Comparison of ENCODE assay signal across 1 cellular context in the genomic region with DNA sequence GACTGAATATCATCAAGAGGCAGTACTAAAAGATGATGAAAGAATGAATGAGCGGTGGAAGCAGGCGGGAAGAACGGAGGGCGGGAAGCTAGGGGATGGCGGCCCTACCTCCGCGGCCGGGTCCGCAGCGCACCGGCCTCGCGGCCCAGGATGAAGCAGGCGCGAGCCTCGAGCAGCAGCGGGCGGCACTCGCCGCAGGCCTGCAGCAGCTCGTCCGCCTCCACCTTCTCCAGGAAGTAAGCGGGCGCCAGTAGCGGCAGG.
TF ChIP-seq lines count a peak whose summit lies in the region.

No MANE protein-coding gene starts in this region.

TF ChIP-seq in HCT116, 20 proteins besides CTCF, POLR2A, EP300 and RAD21 (continued from another document):
- TF ChIP-seq SP1 (IDR thresholded peaks at IDR 0.05; ENCODE audit: low read depth) (no peak), ELF1 (IDR thresholded peaks at IDR 0.05; ENCODE audit: borderline replicate concordance, low read depth) (no peak), REST (IDR thresholded peaks at IDR 0.05; ENCODE audit: low read depth) (no peak)
- TF ChIP-seq, protein P1, sequence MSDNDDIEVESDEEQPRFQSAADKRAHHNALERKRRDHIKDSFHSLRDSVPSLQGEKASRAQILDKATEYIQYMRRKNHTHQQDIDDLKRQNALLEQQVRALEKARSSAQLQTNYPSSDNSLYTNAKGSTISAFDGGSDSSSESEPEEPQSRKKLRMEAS (IDR thresholded peaks at IDR 0.05), result no peak
